In genomic region chr3:159855599-159856495, GRCh38 we compare ENCODE assay signal across 12 cellular contexts. TPM values are rescaled to one million over a fixed set of nuclear protein-coding genes. Genes with fewer than 3 reads are reported as not detected.
DNase-seq lines count a peak whose midpoint lies in the region; ATAC-seq, FAIRE-seq and TF ChIP-seq lines count a peak whose summit lies in the region.
"Had no signal": no experiment of that assay in that cellular context is flagged by ENCODE, and none has a peak within 500 bp of the region (broad histone marks: within the 10 kb centered on the region; RNA-seq: fewer than 3 reads in every experiment).

No MANE protein-coding gene starts in this region.

- H3K4me3 ChIP-seq in A549 (no peak overlapping the region), endothelial cell of umbilical vein (replicated peaks in 1 of 3; ENCODE audit: insufficient read depth in 1 of 3, low read depth in 1 of 3, low read length in 3 of 3) (no peak overlapping the region), coronary artery (no peak overlapping the region)

- TF ChIP-seq CTCF in A549 (IDR thresholded peaks at IDR 0.05) (no peak), endothelial cell of umbilical vein (IDR thresholded peaks at IDR 0.05; ENCODE audit: extremely low read depth in 1 of 2, insufficient read depth in 1 of 2, low read depth in 1 of 2, low read length in 2 of 2) (no peak), neural crest cell (conservative IDR thresholded peaks at IDR 0.05) (no peak), coronary artery (IDR thresholded peaks at IDR 0.05) (no peak)

- ATAC-seq in A549 (no peak), HG03565 (IDR thresholded peaks at IDR 0.05; ENCODE audit: unreplicated experiment) (no peak)

- H4K20me1 ChIP-seq in endothelial cell of umbilical vein (replicated peaks; ENCODE audit: control insufficient read depth, extremely low read depth, insufficient read depth, low read length) = no peaks in the 10 kb centered on the region

- POLR2A ChIA-PET in A549 (lab: Yijun Ruan, JAX) (no interaction called here), endothelial cell of umbilical vein (lab: Charles Lee) (interaction anchor here (1.0 to 6.2 kb wide), 6 partner anchors 16 to 33 kb away, joined by 3 to 53 read pairs (median 6); no protein-coding TSS in a partner anchor)

- H3K4me1 Mint-ChIP-seq in neural crest cell = peaks cover 82% of the 10 kb centered on the region

- H3K9ac ChIP-seq in endothelial cell of umbilical vein (replicated peaks; ENCODE audit: extremely low read depth, insufficient read depth, low read length) = peak overlapping the region; percentile 85

- H3K4me2 ChIP-seq in A549 (peak overlapping the region; percentile 64; the same call in 2 of the 3 replicates), endothelial cell of umbilical vein (ENCODE audit: insufficient read depth, low read length) (peak overlapping the region; percentile 66)

- peak overlapping the region; percentile 58 for H3K4me3 Mint-ChIP-seq in neural crest cell
- H3K4me3 Mint-ChIP-seq: T-helper 2 cell treated with Interferon-gamma antibody and Interleukin-4, amounts not matched to agents 5 μg/mL and 100 μg/mL, for 36 hours had no signal

- H3K9me1 ChIP-seq in endothelial cell of umbilical vein (replicated peaks; ENCODE audit: control insufficient read depth, extremely low read depth, insufficient read depth, low read length) = no peaks in the 10 kb centered on the region

- CTCF ChIA-PET in A549 (lab: Yijun Ruan, JAX) (interaction anchor here (1.0 to 4.0 kb wide), 6 partner anchors 10 to 147 kb away, joined by 3 to 15 read pairs (median 4); no protein-coding TSS in a partner anchor), endothelial cell of umbilical vein (lab: Charles Lee) (interaction anchor here (0.6 to 9.7 kb wide), 12 partner anchors 10 to 591 kb away, joined by 3 to 145 read pairs (median 12); partner anchors contain the start of gene SCHIP1)

- H3K27me3 Mint-ChIP-seq in neural crest cell (ENCODE audit: low read depth) = no peaks in the 10 kb centered on the region

- no peaks in the 10 kb centered on the region for H3K36me3 ChIP-seq in endothelial cell of umbilical vein (ENCODE audit: control insufficient read depth in 2 of 2, extremely low read depth in 1 of 2, insufficient read depth in 2 of 2, low read length in 2 of 2)

- TF ChIP-seq EP300 in A549 (IDR thresholded peaks at IDR 0.05) = no peak

- no peaks in the 10 kb centered on the region for H3K36me3 Mint-ChIP-seq in neural crest cell (ENCODE audit: low read depth)

- dilution Hi-C loops in endothelial cell of umbilical vein (cut with MboI; ENCODE audit: extremely low pct_ligation_motif_present, low sequenced_read_pairs) = no loop called here

- intact Hi-C loops in endothelial cell of umbilical vein (cut with micrococcal nuclease) = loop anchor here (1.0 to 10.0 kb wide), 2 partner anchors 16 to 549 kb away; no protein-coding TSS in a partner anchor

- H3K27ac ChIP-seq in A549 (peak overlapping the region in 1 of 2 experiments; percentile 43; a peak in 1 of 6 replicates), endothelial cell of umbilical vein (ENCODE audit: insufficient read depth, low read depth, low read length) (peak overlapping the region; percentile 97), coronary artery (peak overlapping the region in 1 of 2 donors; percentile 39)

- DNase-seq in A549 (ENCODE audit: low read depth in 1 of 2, low spot score in 1 of 2) (no peak), M059J (ENCODE audit: low read depth) (peak; percentile 28), endothelial cell of umbilical vein (ENCODE audit: low read depth, low spot score) (peak; percentile 59), neural crest cell (ENCODE audit: low read depth, low spot score) (no peak), coronary artery (ENCODE audit: low spot score) (no peak), DMS79 treated with DMSO at 0.1 percent for 48 hours (lab: John Stamatoyannopoulos, UW) (no peak)
- no peak for DNase-seq in activated CD4-positive, alpha-beta T cell treated with anti-CD3 and anti-CD28 coated beads, Interleukin-2, amount 50 U/mL, for 48 hours
- DNase-seq: AML-193; GOT3; stimulated activated CD4-positive, alpha-beta T cell treated with anti-CD3 and anti-CD28 coated beads, Interleukin-4, amount 100 ng/mL, for 1 hour had no signal

- FAIRE-seq in A549 (lab: Jason Lieb, UNC) (no peak), endothelial cell of umbilical vein (lab: Jason Lieb, UNC) (peak; percentile 52)

- peaks cover 57% of the 10 kb centered on the region for H3K4me1 ChIP-seq in A549
- peaks cover 89% of the 10 kb centered on the region for H3K4me1 ChIP-seq in endothelial cell of umbilical vein (ENCODE audit: control insufficient read depth, extremely low read depth, insufficient read depth, low read length)

- peak overlapping the region; percentile 76 for H3K27ac Mint-ChIP-seq in neural crest cell (ENCODE audit: unreplicated experiment)
- H3K27ac Mint-ChIP-seq: T-helper 2 cell treated with Interferon-gamma antibody and Interleukin-4, amounts not matched to agents 5 μg/mL and 100 μg/mL, for 36 hours had no signal

- TF ChIP-seq POLR2A in A549 (IDR thresholded peaks at IDR 0.05; ENCODE audit: low read length) = no peak
- no peak for TF ChIP-seq POLR2A in endothelial cell of umbilical vein (IDR thresholded peaks at IDR 0.05; ENCODE audit: low read depth, low read length)

- H3K27me3 ChIP-seq in endothelial cell of umbilical vein (ENCODE audit: control insufficient read depth in 2 of 2, insufficient read depth in 2 of 2, low read length in 2 of 2) = no peaks in the 10 kb centered on the region

- no peaks in the 10 kb centered on the region for H3K9me3 Mint-ChIP-seq in neural crest cell
- H3K9me3 Mint-ChIP-seq: T-helper 2 cell treated with Interferon-gamma antibody and Interleukin-4, amounts not matched to agents 5 μg/mL and 100 μg/mL, for 36 hours had no signal

- no peak overlapping the region for H2AFZ ChIP-seq in endothelial cell of umbilical vein (ENCODE audit: low read depth, low read length)

- WGBS in A549 (ENCODE audit: missing lambda C conversion rate) = 81% methylated on average over 7 of the region's 7 CpGs

- no peak for TF ChIP-seq RAD21 in A549 (conservative IDR thresholded peaks at IDR 0.05 in 1 of 2, IDR thresholded peaks at IDR 0.05 in 1 of 2)

- H3K79me2 ChIP-seq in endothelial cell of umbilical vein (ENCODE audit: control insufficient read depth, insufficient read depth, low read length) = peaks cover 55% of the 10 kb centered on the region

- no TSS peak for BruUV-seq in endothelial cell of umbilical vein (replicated peaks; lab: Mats Ljungman, UMichigan)

- H3K9me3 ChIP-seq in A549 (no peaks in the 10 kb centered on the region), endothelial cell of umbilical vein (replicated peaks; ENCODE audit: control insufficient read depth, insufficient read depth, low read length) (no peaks in the 10 kb centered on the region)

TF ChIP-seq in A549, 52 proteins besides CTCF, POLR2A, EP300 and RAD21:
- no peak for TF ChIP-seq JUN (IDR thresholded peaks at IDR 0.05)
- TF ChIP-seq MAFK (IDR thresholded peaks at IDR 0.05; ENCODE audit: partially characterized antibody) = peak; percentile 48

TF ChIP-seq in endothelial cell of umbilical vein, 7 proteins besides CTCF, POLR2A, EP300 and RAD21:
- TF ChIP-seq GATA2 (IDR thresholded peaks at IDR 0.05; ENCODE audit: insufficient read depth, insufficient read length, low read depth, low read length) (peak; percentile 15), MYC (IDR thresholded peaks at IDR 0.05; ENCODE audit: low read depth, low read length) (no peak)

RNA-seq across cellular contexts. Expression of gene SCHIP1, which starts 16.2 kb away (rescaled TPM):
- polyA plus RNA-seq in A549 (2011; rRNA removed) (2.7 and 3.5 TPM in 2 replicates), A549 (2017; fragmentation: RNase III; extraction: RNeasy Plus Mini Kit Qiagen cat#74134 plus additional on column Dnase treatment) (2.0 to 3.6 TPM (median 2.6 TPM) in 3 replicates), endothelial cell of umbilical vein (9.4 and 16.9 TPM in 2 replicates)
- polyA plus RNA-seq in A549 (2012; cell fraction: cytosol; rRNA removed) = 0.13 and 0.15 TPM in 2 replicates
- polyA plus RNA-seq in A549 (2012; cell fraction: nucleus; rRNA removed) = 1.3 TPM in 2 replicates
- polyA minus RNA-seq in A549 (2011; rRNA and poly(A)+ RNA removed) = 5.2 and 7.1 TPM in 2 replicates
- 0.49 and 0.89 TPM in 2 replicates for total RNA-seq in M059J (2014; rRNA removed; shearing (Covaris generic))
- total RNA-seq in endothelial cell of umbilical vein (23.1 and 34.5 TPM in 2 replicates), neural crest cell (30.3 and 31.6 TPM in 2 replicates)
- polyA plus RNA-seq in endothelial cell of umbilical vein (2011; cell fraction: cytosol; rRNA removed) = 17.9 and 20.5 TPM in 2 replicates
- polyA plus RNA-seq in endothelial cell of umbilical vein (2011; cell fraction: nucleus; rRNA removed) = 44.2 and 53.9 TPM in 2 replicates
- 15.5 and 20.4 TPM in 2 replicates for polyA plus RNA-seq in endothelial cell of umbilical vein (2012)
- polyA minus RNA-seq in endothelial cell of umbilical vein = 19.9 and 28.8 TPM in 2 replicates
- not detected for polyA minus RNA-seq in endothelial cell of umbilical vein (2011; cell fraction: cytosol; rRNA and poly(A)+ RNA removed)
- polyA minus RNA-seq in endothelial cell of umbilical vein (2011; cell fraction: nucleus; rRNA and poly(A)+ RNA removed) = 48.3 and 71.4 TPM in 2 replicates

Comparison
In these comparisons a context has a peak if more than half of its experiments do, and no peak if none do; other contexts are left out.
1. DNase-seq: peak in M059J (single experiment) and endothelial cell of umbilical vein (single experiment); none in A549 (0 of 2), neural crest cell (single experiment), coronary artery (single experiment), activated CD4-positive, alpha-beta T cell treated with anti-CD3 and anti-CD28 coated beads, Interleukin-2, amount 50 U/mL, for 48 hours (0 of 2) and DMS79 treated with DMSO at 0.1 percent for 48 hours (single experiment).
2. RNA of gene SCHIP1, which starts 16.2 kb away (total RNA-seq): 30.3 to 31.6 TPM in neural crest cell and 23.1 to 34.5 TPM in endothelial cell of umbilical vein; 0.49 to 0.89 TPM in M059J; every median in the first group is over 10 times any median in the second.